8 cellular contexts compared by ENCODE assay signal in genomic region chr11:78079232-78080083, GRCh38. TPM values are rescaled to one million over a fixed set of nuclear protein-coding genes. Genes with fewer than 3 reads are reported as not detected.
DNase-seq lines count a peak whose midpoint lies in the region; ATAC-seq and TF ChIP-seq lines count a peak whose summit lies in the region.

TSS of gene NDUFC2 (minus strand) at chr11:78079862. CDS start at chr11:78079744, 118 bp downstream.

- no peaks in the 10 kb centered on the region for H3K27me3 Mint-ChIP-seq in chondrocyte (ENCODE audit: low read depth)

- POLR2A ChIA-PET in AG04449 (lab: Yijun Ruan, JAX), result interaction anchor here (0.5 to 0.9 kb wide), 5 partner anchors 31 to 180 kb away, joined by 3 to 4 read pairs (median 3); partner anchors contain the start of gene ALG8

- peak; percentile 57 for ATAC-seq in GM18870 (IDR thresholded peaks at IDR 0.05; ENCODE audit: unreplicated experiment)
- peak; percentile 82 for ATAC-seq in HG03139 (IDR thresholded peaks at IDR 0.05; ENCODE audit: unreplicated experiment)

- H3K4me3 ChIP-seq in AG04449 (ENCODE audit: low read depth, low read length) (peak within 1 kb of the TSS; percentile 91), kidney epithelial cell (ENCODE audit: low read depth, low read length) (peak within 1 kb of the TSS; percentile 67)

- H3K36me3 ChIP-seq in kidney epithelial cell (ENCODE audit: control insufficient read depth, insufficient read depth, low read length), result no peaks in the 10 kb centered on the region

- H3K27me3 ChIP-seq in kidney epithelial cell (ENCODE audit: control insufficient read depth, insufficient read depth, low read length), result no peaks in the 10 kb centered on the region

- CTCF ChIA-PET in AG04449 (lab: Yijun Ruan, JAX), result interaction anchor here (0.8 to 4.6 kb wide), 6 partner anchors 10 to 493 kb away, joined by 3 to 28 read pairs (median 4); no protein-coding TSS in a partner anchor

- H3K27ac Mint-ChIP-seq in chondrocyte (ENCODE audit: unreplicated experiment), result peak within 1 kb of the TSS; percentile 96

- no peak for TF ChIP-seq CTCF in AG04449 (IDR thresholded peaks at IDR 0.05; ENCODE audit: insufficient read depth, low read length, missing control alignments)
- TF ChIP-seq CTCF in chondrocyte (IDR thresholded peaks at IDR 0.05), result peak; percentile 48
- TF ChIP-seq CTCF in kidney epithelial cell (IDR thresholded peaks at IDR 0.05; ENCODE audit: insufficient read depth, low read length, poor library complexity, severe bottlenecking), result no peak

- H3K4me3 Mint-ChIP-seq in chondrocyte (ENCODE audit: unreplicated experiment), result peak within 1 kb of the TSS; percentile 93

- H3K36me3 Mint-ChIP-seq in chondrocyte (ENCODE audit: low read depth), result no peaks in the 10 kb centered on the region

- no peaks in the 10 kb centered on the region for H3K9me3 Mint-ChIP-seq in chondrocyte (ENCODE audit: low read depth)

- DNase-seq in AG04449 (ENCODE audit: low read depth, low spot score), result no peak
- peak; percentile 37 to 85 for DNase-seq in NCI-H446 (lab: John Stamatoyannopoulos, UW)
- DNase-seq in activated CD4-positive, alpha-beta T cell treated with anti-CD3 and anti-CD28 coated beads for 1 hour, result peak; percentile 51
- peak; percentile 93 for DNase-seq in chondrocyte (ENCODE audit: low spot score)
- peak; percentile 38 for DNase-seq in kidney epithelial cell (ENCODE audit: low read depth)
- peak; percentile 82 for DNase-seq in stimulated activated CD4-positive, alpha-beta T cell treated with anti-CD3 and anti-CD28 coated beads, Interleukin-15, amount 100 ng/mL, for 24 hours

- H3K4me1 Mint-ChIP-seq in chondrocyte (ENCODE audit: low read depth), result peaks cover 40% of the 10 kb centered on the region

RNA-seq across cellular contexts. Expression of gene NDUFC2, which starts in this region (rescaled TPM):
- total RNA-seq in chondrocyte, result 172 to 185 TPM (median 175 TPM) in 3 replicates
- total RNA-seq in kidney epithelial cell, result 98.5 and 155 TPM in 2 replicates
